In the genomic region with DNA sequence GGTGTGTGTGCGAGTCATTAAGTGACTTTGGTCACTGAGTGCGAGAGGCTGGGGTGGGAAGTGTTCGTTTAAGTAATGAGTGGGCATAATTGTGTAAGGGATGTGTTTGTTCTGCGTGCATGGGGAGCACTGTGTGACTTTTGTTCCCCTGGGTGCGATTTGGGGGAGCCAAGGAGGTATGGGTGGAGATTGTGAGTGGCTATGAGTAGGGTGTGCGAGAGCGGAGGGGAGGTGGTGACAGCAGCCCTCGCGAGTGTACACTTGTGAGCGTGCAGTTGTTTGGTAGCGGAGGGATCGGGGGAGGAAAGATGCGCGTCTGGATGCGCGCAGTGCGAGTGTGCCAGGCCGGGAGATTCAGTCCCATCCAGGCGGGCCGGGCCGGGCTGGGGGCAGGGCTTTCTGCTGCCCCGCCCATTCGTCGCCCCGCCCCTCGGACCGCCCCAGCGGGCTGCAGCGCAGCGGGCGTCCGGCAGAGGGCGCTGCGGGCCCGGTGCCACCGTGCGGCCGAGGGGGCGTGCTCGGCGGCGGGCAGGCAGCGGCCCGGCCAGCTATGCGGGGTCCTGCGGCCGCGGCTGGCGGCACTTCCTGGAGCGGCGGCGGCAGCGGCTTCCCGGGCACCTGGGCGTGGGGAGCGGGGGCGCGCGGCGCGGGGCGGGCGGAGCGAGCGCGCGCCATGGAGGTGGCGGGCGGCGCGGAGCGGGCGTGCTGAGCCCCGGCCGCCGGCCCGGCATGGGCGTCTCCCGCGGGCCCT, we compare ENCODE assay signal across 8 cellular contexts. TPM values are rescaled to one million over a fixed set of nuclear protein-coding genes. Genes with fewer than 3 reads are reported as not detected.
DNase-seq lines count a peak whose midpoint lies in the region; ATAC-seq and TF ChIP-seq lines count a peak whose summit lies in the region.

Gene DGKZ, plus strand, starts transcription at position 578 of the 751 bp plus-strand sequence. CDS start 197 bp downstream, outside the sequence.

- DNase-seq in CD1c-positive myeloid dendritic cell (ENCODE audit: extremely low spot score), result peak; percentile 96
- DNase-seq in GM19240 (ENCODE audit: insufficient read length, low spot score), result peak; percentile 87
- peak; percentile 73 for DNase-seq in NT2/D1 (ENCODE audit: low read depth, low spot score)
- peak; percentile 50 for DNase-seq in activated CD8-positive, alpha-beta memory T cell treated with anti-CD3 and anti-CD28 coated beads, Interleukin-2, amount 50 U/mL, for 24 hours (ENCODE audit: extremely low read depth)
- DNase-seq in mesothelial cell of epicardium (ENCODE audit: low spot score in 2 of 2, unreplicated experiment in 2 of 2), result peak; percentile 84 to 94
- DNase-seq in stimulated activated CD8-positive, alpha-beta memory T cell treated with anti-CD3 and anti-CD28 coated beads, Interleukin-15, amount 100 ng/mL, for 48 hours (ENCODE audit: low read depth in 2 of 2), result peak; percentile 75 to 84

- H3K4me1 Mint-ChIP-seq in mesothelial cell of epicardium, result peaks cover 45% of the 10 kb centered on the region

- H3K9me3 ChIP-seq in NT2/D1 (ENCODE audit: insufficient read depth, low read length), result no peaks in the 10 kb centered on the region

- peak; percentile 72 for TF ChIP-seq CTCF in mesothelial cell of epicardium (IDR thresholded peaks at IDR 0.05; ENCODE audit: unreplicated experiment)

- H3K27ac Mint-ChIP-seq in mesothelial cell of epicardium, result no peak within 1 kb of the TSS

- peak within 1 kb of the TSS; percentile 98 for H3K9ac ChIP-seq in NT2/D1 (ENCODE audit: insufficient read length, low read depth)

- H3K27me3 ChIP-seq in NT2/D1 (ENCODE audit: insufficient read depth, insufficient read length), result peaks cover 19% of the 10 kb centered on the region

- H3K9me3 Mint-ChIP-seq in mesothelial cell of epicardium, result no peaks in the 10 kb centered on the region

- in situ Hi-C loops in endometrial microvascular endothelial cells (cut with HindIII; ENCODE audit: inconsistent ontology term, low pct_unique_long_range_greater_than_20kb, low sequenced_read_pairs), result no loop called here

- peaks cover 53% of the 10 kb centered on the region for H3K4me1 ChIP-seq in NT2/D1 (ENCODE audit: insufficient read depth, insufficient read length)

- H3K27me3 Mint-ChIP-seq in mesothelial cell of epicardium (ENCODE audit: low read depth), result no peaks in the 10 kb centered on the region

- ATAC-seq in HG03457 (IDR thresholded peaks at IDR 0.05; ENCODE audit: unreplicated experiment), result peak; percentile 53

- no peaks in the 10 kb centered on the region for H3K36me3 Mint-ChIP-seq in mesothelial cell of epicardium

- H3K4me3 ChIP-seq in NT2/D1 (ENCODE audit: insufficient read length, low read depth), result peak within 1 kb of the TSS; percentile 96

- H3K36me3 ChIP-seq in NT2/D1 (ENCODE audit: insufficient read depth, insufficient read length, low read length), result peaks cover 35% of the 10 kb centered on the region

- H3K4me3 Mint-ChIP-seq in mesothelial cell of epicardium, result peak within 1 kb of the TSS; percentile 72

RNA-seq across cellular contexts. Expression of gene DGKZ, which starts in this region (rescaled TPM):
- total RNA-seq in endometrial microvascular endothelial cells (ENCODE audit: inconsistent ontology term), result 95.0 TPM
- 46.3 to 50.6 TPM (median 46.5 TPM) in 3 replicates for total RNA-seq in mesothelial cell of epicardium

Comparison
In these comparisons a context has a peak if more than half of its experiments do, and no peak if none do; other contexts are left out.
1. Peak in every context shown above with its lines: DNase-seq, ATAC-seq and H3K4me3 ChIP-seq.